In the genomic region with DNA sequence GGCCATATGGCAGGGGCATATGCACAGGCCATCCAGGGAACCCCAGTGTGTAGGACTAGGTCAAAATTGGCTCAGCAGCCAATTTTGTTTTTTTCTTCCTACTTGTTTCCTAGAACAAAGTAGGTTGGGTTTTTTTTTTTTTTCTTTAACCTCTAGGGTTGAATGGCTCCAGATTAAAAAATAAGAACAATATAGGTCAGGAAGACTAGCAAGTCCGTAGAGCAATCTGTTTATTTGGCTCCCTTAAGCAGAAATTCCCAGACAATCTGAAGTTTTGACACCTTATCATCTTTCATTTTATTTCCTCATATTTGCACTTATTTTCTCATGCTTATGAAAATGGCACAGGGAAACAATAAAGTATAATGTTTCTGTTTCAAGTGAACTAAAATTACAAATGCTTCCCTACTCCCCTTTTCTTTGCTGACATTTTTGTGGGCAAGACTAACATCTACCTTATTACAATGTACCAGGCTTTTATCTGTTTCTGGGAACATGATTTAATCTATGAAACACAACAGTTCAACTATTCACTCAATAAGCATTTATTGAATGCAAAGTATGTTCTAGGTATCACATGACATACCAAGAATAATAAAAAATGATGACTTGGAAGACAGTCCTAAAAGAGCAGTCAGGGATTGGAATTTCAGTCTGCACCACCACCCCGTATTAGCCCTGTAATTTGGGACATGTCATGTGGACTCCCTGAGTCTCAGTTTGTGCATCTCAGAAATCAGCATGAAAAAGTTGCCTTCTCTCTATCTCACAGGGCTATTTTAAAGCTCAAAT, we compare ENCODE assay signal across 20 cellular contexts. TPM values are rescaled to one million over a fixed set of nuclear protein-coding genes. Genes with fewer than 3 reads are reported as not detected.
A peak's percentile ranks its signal among the peaks of the same experiment; 100 is the strongest.
DNase-seq lines count a peak whose midpoint lies in the region; ATAC-seq and TF ChIP-seq lines count a peak whose summit lies in the region.
"Had no signal": no experiment of that assay in that cellular context is flagged by ENCODE, and none has a peak within 500 bp of the region (broad histone marks: within the 10 kb centered on the region; RNA-seq: fewer than 3 reads in every experiment).

No MANE protein-coding gene starts in this region.

- H3K36me3 ChIP-seq in osteoblast (ENCODE audit: insufficient read depth, low read length) (no peaks in the 10 kb centered on the region), uterus (no peaks in the 10 kb centered on the region)
- H3K36me3 ChIP-seq: gastrocnemius medialis, lower lobe of right lung, thyroid gland had no signal

- H2AFZ ChIP-seq in osteoblast (ENCODE audit: low read length) = no peak overlapping the region

- TF ChIP-seq POLR2A in uterus (IDR thresholded peaks at IDR 0.05) = no peak

- H4K20me1 ChIP-seq in osteoblast (ENCODE audit: insufficient read depth, low read length) = no peaks in the 10 kb centered on the region

- H3K27me3 ChIP-seq in osteoblast (ENCODE audit: insufficient read depth, low read length) (no peaks in the 10 kb centered on the region), uterus (no peaks in the 10 kb centered on the region)
- H3K27me3 ChIP-seq: gastrocnemius medialis, thyroid gland had no signal

- H3K79me2 ChIP-seq in osteoblast (ENCODE audit: insufficient read depth, low read length) = no peaks in the 10 kb centered on the region

- peak overlapping the region; percentile 54 for H3K27ac ChIP-seq in osteoblast (ENCODE audit: low read depth, low read length)
- H3K27ac ChIP-seq in uterus = no peak overlapping the region
- H3K27ac ChIP-seq: gastrocnemius medialis, HL-60, lower lobe of right lung, thyroid gland had no signal

- H3K4me3 ChIP-seq in choroid plexus epithelial cell (ENCODE audit: low read depth, low read length) (no peak overlapping the region), osteoblast (ENCODE audit: insufficient read depth, low read length) (no peak overlapping the region), uterus (no peak overlapping the region)
- H3K4me3 ChIP-seq: gastrocnemius medialis, lower lobe of right lung, smooth muscle cell, thyroid gland had no signal

- no peak for ATAC-seq in HG03039 (IDR thresholded peaks at IDR 0.05; ENCODE audit: unreplicated experiment)
- ATAC-seq: activated T-cell treated with anti-CD3 and anti-CD28 coated beads, Interleukin-2, amount 50 U/mL, for 4 hours; gastrocnemius medialis; lower lobe of right lung had no signal

- TF ChIP-seq CTCF in choroid plexus epithelial cell (conservative IDR thresholded peaks at IDR 0.05; ENCODE audit: low read depth, low read length) (no peak), osteoblast (IDR thresholded peaks at IDR 0.05; ENCODE audit: extremely low read depth, low read depth, low read length) (no peak), uterus (IDR thresholded peaks at IDR 0.05) (no peak)

- peak; percentile 89 for DNase-seq in EH (ENCODE audit: low read depth)
- DNase-seq in LHCN-M2 (ENCODE audit: low read depth) = peak; percentile 69
- peak; percentile 81 for DNase-seq in choroid plexus epithelial cell (ENCODE audit: low read depth)
- DNase-seq in osteoblast (ENCODE audit: insufficient read length, low spot score, missing footprints) = peak; percentile 72
- DNase-seq in uterus = no peak
- no peak for DNase-seq in NCI-H345 treated with DMSO at 0.1 percent for 48 hours (lab: John Stamatoyannopoulos, UW; ENCODE audit: unreplicated experiment)
- no peak for DNase-seq in activated T-cell treated with anti-CD3 and anti-CD28 coated beads for 4 hours
- DNase-seq: activated CD4-positive, alpha-beta memory T cell treated with anti-CD3 and anti-CD28 coated beads for 36 hours; activated T-cell treated with anti-CD3 and anti-CD28 coated beads, Interleukin-2, amount 50 U/mL, for 4 hours; C1 segment of cervical spinal cord; gastrocnemius medialis; lower lobe of right lung; naive B cell; NCI-H1417; NK-92 treated with Interleukin-12 subunit alpha and Interleukin-12 subunit beta, amount 100 ng/mL, for 24 hours; posterior cingulate gyrus; thyroid gland had no signal

- intact Hi-C loops in uterus (cut with DNase I; ENCODE audit: low total_unique reads) = no loop called here

- peaks cover 20% of the 10 kb centered on the region for H3K4me1 ChIP-seq in osteoblast (ENCODE audit: insufficient read depth, low read length)
- no peaks in the 10 kb centered on the region for H3K4me1 ChIP-seq in uterus
- H3K4me1 ChIP-seq: lower lobe of right lung, thyroid gland had no signal

- H3K9me3 ChIP-seq in osteoblast (ENCODE audit: low read depth, low read length) (no peaks in the 10 kb centered on the region), uterus (no peaks in the 10 kb centered on the region)
- H3K9me3 ChIP-seq: gastrocnemius medialis, lower lobe of right lung, thyroid gland had no signal

- peak overlapping the region; percentile 41 for H3K4me2 ChIP-seq in osteoblast (ENCODE audit: insufficient read depth, low read length)
- H3K4me2 ChIP-seq: smooth muscle cell had no signal

RNA-seq across cellular contexts. Expression of a gene that starts 30.5 kb away (rescaled TPM):
- total RNA-seq in LHCN-M2 (2014; rRNA removed) (11.0 and 15.2 TPM in 2 replicates), osteoblast (44.2 and 46.7 TPM in 2 replicates), uterus (10 to 100 TPM; 18.6 to 29.5 (median 26.8) TPM)
- polyA plus RNA-seq in LHCN-M2 (2012) = 10.3 TPM
- total RNA-seq: activated CD4-positive, alpha-beta memory T cell treated with anti-CD3 and anti-CD28 coated beads for 36 hours had no signal

Comparison
In these comparisons a context has a peak if more than half of its experiments do, and no peak if none do; other contexts are left out.
1. DNase-seq: peak in EH (single experiment), LHCN-M2 (single experiment), choroid plexus epithelial cell (single experiment) and osteoblast (single experiment); none in uterus (0 of 2), NCI-H345 treated with DMSO at 0.1 percent for 48 hours (single experiment) and activated T-cell treated with anti-CD3 and anti-CD28 coated beads for 4 hours (single experiment).